13 cellular contexts compared by ENCODE assay signal in the genomic region with DNA sequence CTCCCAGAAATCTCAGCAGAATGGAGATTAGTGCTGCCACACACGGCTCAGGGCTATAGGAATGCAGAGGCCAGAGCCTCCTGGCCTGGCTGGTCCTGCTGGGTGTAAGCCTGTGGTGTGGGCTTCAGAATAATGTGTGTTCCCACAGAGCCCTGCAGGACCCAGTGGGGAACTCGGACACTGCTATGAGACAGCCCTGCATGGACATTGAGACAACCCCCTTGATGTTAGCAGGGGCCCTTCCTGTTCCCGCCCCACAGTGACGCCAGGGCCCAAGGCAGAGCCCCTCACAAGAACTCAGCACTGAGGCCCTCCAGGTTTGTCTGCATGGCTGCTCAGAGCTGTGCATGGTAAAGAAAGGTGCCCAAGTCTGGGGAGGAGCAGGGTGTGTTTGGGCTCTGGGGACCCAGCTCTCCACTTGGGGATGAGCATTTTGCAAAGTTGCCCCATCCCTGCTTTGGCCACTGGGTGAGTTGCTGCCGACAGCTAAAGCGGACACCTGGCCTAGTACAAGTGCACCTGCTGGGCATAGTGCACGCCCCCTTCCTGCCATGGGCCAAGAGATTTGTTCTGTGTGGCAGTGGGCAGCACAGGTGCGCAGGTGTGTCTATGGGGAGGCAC. TPM values are rescaled to one million over a fixed set of nuclear protein-coding genes. Genes with fewer than 3 reads are reported as not detected.
DNase-seq lines count a peak whose midpoint lies in the region; ATAC-seq and TF ChIP-seq lines count a peak whose summit lies in the region.
"Had no signal": no experiment of that assay in that cellular context is flagged by ENCODE, and none has a peak within 500 bp of the region (broad histone marks: within the 10 kb centered on the region; RNA-seq: fewer than 3 reads in every experiment).

No MANE protein-coding gene starts in this region.

- TF ChIP-seq CTCF in glutamatergic neuron (IDR thresholded peaks at IDR 0.05; ENCODE audit: partially characterized antibody, unreplicated experiment), result no peak
- TF ChIP-seq CTCF in sigmoid colon (IDR thresholded peaks at IDR 0.05), result no peak
- TF ChIP-seq CTCF in vagina (IDR thresholded peaks at IDR 0.05), result no peak

- TF ChIP-seq EP300 in sigmoid colon (IDR thresholded peaks at IDR 0.05), result no peak

- no peaks in the 10 kb centered on the region for H3K36me3 Mint-ChIP-seq in activated CD4-positive, alpha-beta T cell treated with anti-CD3 and anti-CD28 coated beads, Interleukin-2, amount 10 ng/mL, durations not matched to agents 24 days and 14 days (ENCODE audit: low read depth)
- no peaks in the 10 kb centered on the region for H3K36me3 Mint-ChIP-seq in activated CD4-positive, alpha-beta T cell treated with anti-CD3 and anti-CD28 coated beads for 36 hours (ENCODE audit: low read depth)
- no peaks in the 10 kb centered on the region for H3K36me3 Mint-ChIP-seq in glutamatergic neuron (ENCODE audit: unreplicated experiment)

- H3K4me1 ChIP-seq in sigmoid colon, result peaks cover 0 to 70% (median 55%) of the 10 kb centered on the region in 4 donors
- peaks cover 44% of the 10 kb centered on the region for H3K4me1 ChIP-seq in vagina

- H3K27ac Mint-ChIP-seq in activated CD4-positive, alpha-beta T cell treated with anti-CD3 and anti-CD28 coated beads, Interleukin-2, amount 10 ng/mL, durations not matched to agents 24 days and 14 days, result peak overlapping the region; percentile 25
- no peak overlapping the region for H3K27ac Mint-ChIP-seq in activated CD4-positive, alpha-beta T cell treated with anti-CD3 and anti-CD28 coated beads for 36 hours
- H3K27ac Mint-ChIP-seq in glutamatergic neuron (ENCODE audit: unreplicated experiment), result no peak overlapping the region

- no peaks in the 10 kb centered on the region for H3K27me3 ChIP-seq in sigmoid colon
- H3K27me3 ChIP-seq in vagina, result no peaks in the 10 kb centered on the region
- H3K27me3 ChIP-seq: brain microvascular endothelial cell, left lung had no signal

- H3K4me3 ChIP-seq in sigmoid colon, result no peak overlapping the region
- H3K4me3 ChIP-seq in vagina, result no peak overlapping the region

- intact Hi-C loops in activated CD4-positive, alpha-beta T cell treated with anti-CD3 and anti-CD28 coated beads, Interleukin-2, amount 10 ng/mL, durations not matched to agents 24 days and 14 days (cut with micrococcal nuclease), result loop anchor here (2.0 kb wide), 1 partner anchor 273 kb away; a partner anchor contains a TSS
- intact Hi-C loops in activated CD4-positive, alpha-beta T cell treated with anti-CD3 and anti-CD28 coated beads for 36 hours (cut with DNase I, micrococcal nuclease), result loop anchor here in 1 of 2 experiments (2.0 to 5.0 kb wide), 4 partner anchors 552 to 698 kb away; a partner anchor contains a TSS
- intact Hi-C loops in sigmoid colon (cut with DNase I) (loop anchor here (2.0 to 10.0 kb wide), 4 partner anchors 101 to 493 kb away; a partner anchor contains a TSS), vagina (cut with DNase I) (loop anchor here (5.0 to 10.0 kb wide), 2 partner anchors 151 to 273 kb away; a partner anchor contains a TSS)

- peak overlapping the region; percentile 76 for H3K4me3 Mint-ChIP-seq in activated CD4-positive, alpha-beta T cell treated with anti-CD3 and anti-CD28 coated beads, Interleukin-2, amount 10 ng/mL, durations not matched to agents 24 days and 14 days
- H3K4me3 Mint-ChIP-seq in activated CD4-positive, alpha-beta T cell treated with anti-CD3 and anti-CD28 coated beads for 36 hours, result no peak overlapping the region
- no peak overlapping the region for H3K4me3 Mint-ChIP-seq in glutamatergic neuron (ENCODE audit: unreplicated experiment)

- H3K4me1 Mint-ChIP-seq in activated CD4-positive, alpha-beta T cell treated with anti-CD3 and anti-CD28 coated beads, Interleukin-2, amount 10 ng/mL, durations not matched to agents 24 days and 14 days, result no peaks in the 10 kb centered on the region
- H3K4me1 Mint-ChIP-seq in activated CD4-positive, alpha-beta T cell treated with anti-CD3 and anti-CD28 coated beads for 36 hours, result peaks cover 2% of the 10 kb centered on the region
- peaks cover 5% of the 10 kb centered on the region for H3K4me1 Mint-ChIP-seq in glutamatergic neuron (ENCODE audit: low read depth, unreplicated experiment)

- TF ChIP-seq POLR2A in sigmoid colon (IDR thresholded peaks at IDR 0.05) (no peak), vagina (IDR thresholded peaks at IDR 0.05) (no peak)

- ATAC-seq in activated CD4-positive, alpha-beta T cell treated with anti-CD3 and anti-CD28 coated beads for 36 hours, result no peak
- ATAC-seq in esophagus mucosa, result no peak
- ATAC-seq in HG03354 (IDR thresholded peaks at IDR 0.05; ENCODE audit: poor library complexity, severe bottlenecking, unreplicated experiment), result no peak
- ATAC-seq: left lung, Panc1 had no signal

- no peaks in the 10 kb centered on the region for H3K27me3 Mint-ChIP-seq in activated CD4-positive, alpha-beta T cell treated with anti-CD3 and anti-CD28 coated beads, Interleukin-2, amount 10 ng/mL, durations not matched to agents 24 days and 14 days
- no peaks in the 10 kb centered on the region for H3K27me3 Mint-ChIP-seq in activated CD4-positive, alpha-beta T cell treated with anti-CD3 and anti-CD28 coated beads for 36 hours
- peaks cover 1% of the 10 kb centered on the region for H3K27me3 Mint-ChIP-seq in glutamatergic neuron (ENCODE audit: unreplicated experiment)

- 50 to 79% methylated on average over 8 of the region's 8 CpGs for WGBS in sigmoid colon, 2 donors

- DNase-seq in activated CD4-positive, alpha-beta T cell treated with anti-CD3 and anti-CD28 coated beads, Interleukin-2, amount 10 ng/mL, durations not matched to agents 24 days and 14 days, result no peak
- DNase-seq in activated CD4-positive, alpha-beta T cell treated with anti-CD3 and anti-CD28 coated beads for 36 hours, result no peak
- DNase-seq in NCI-H510A treated with DMSO at 0.1 percent for 48 hours (lab: John Stamatoyannopoulos, UW) (peak; percentile 58), glutamatergic neuron (peak; percentile 10), sigmoid colon (peak; percentile 64), vagina (ENCODE audit: extremely low spot score in 2 of 2) (no peak)
- DNase-seq: brain microvascular endothelial cell; stimulated activated CD4-positive, alpha-beta T cell treated with anti-CD3 and anti-CD28 coated beads, Interleukin-12 subunit alpha, Interleukin-12 subunit beta, amount 100 ng/mL, for 4 hours; stimulated activated naive CD4-positive, alpha-beta T cell had no signal

- H3K27ac ChIP-seq in sigmoid colon (peak overlapping the region in 2 of 4 donors; percentile 98 to 99), vagina (no peak overlapping the region)
- H3K27ac ChIP-seq: brain microvascular endothelial cell had no signal

- CTCF ChIA-PET in activated CD4-positive, alpha-beta T cell treated with anti-CD3 and anti-CD28 coated beads for 36 hours (lab: Charles Lee), result interaction anchor here (0.5 to 0.7 kb wide), 2 partner anchors 9 to 538 kb away, joined by 3 to 4 read pairs; no protein-coding TSS in a partner anchor

- no peaks in the 10 kb centered on the region for H3K9me3 ChIP-seq in sigmoid colon
- H3K9me3 ChIP-seq in vagina, result no peaks in the 10 kb centered on the region
- H3K9me3 ChIP-seq: left lung had no signal

- H3K9me3 Mint-ChIP-seq in activated CD4-positive, alpha-beta T cell treated with anti-CD3 and anti-CD28 coated beads, Interleukin-2, amount 10 ng/mL, durations not matched to agents 24 days and 14 days, result no peaks in the 10 kb centered on the region
- no peaks in the 10 kb centered on the region for H3K9me3 Mint-ChIP-seq in activated CD4-positive, alpha-beta T cell treated with anti-CD3 and anti-CD28 coated beads for 36 hours (ENCODE audit: low read depth)
- H3K9me3 Mint-ChIP-seq in glutamatergic neuron (ENCODE audit: unreplicated experiment), result peaks cover 1% of the 10 kb centered on the region

- POLR2A ChIA-PET in activated CD4-positive, alpha-beta T cell treated with anti-CD3 and anti-CD28 coated beads for 36 hours (lab: Charles Lee), result no interaction called here

- H3K36me3 ChIP-seq in sigmoid colon, result peaks cover 0 to 4% (median 0%) of the 10 kb centered on the region in 4 donors
- H3K36me3 ChIP-seq in vagina, result no peaks in the 10 kb centered on the region
- H3K36me3 ChIP-seq: left lung had no signal

RNA-seq across cellular contexts. Expression of a gene that starts 1.9 kb away (rescaled TPM):
- 4.9 and 5.2 TPM in 2 replicates for total RNA-seq in activated CD4-positive, alpha-beta T cell treated with anti-CD3 and anti-CD28 coated beads, Interleukin-2, amount 10 ng/mL, durations not matched to agents 24 days and 14 days
- 1 to 10 TPM; 1.6 to 2.3 TPM for total RNA-seq in activated CD4-positive, alpha-beta T cell treated with anti-CD3 and anti-CD28 coated beads for 36 hours
- 143 TPM for total RNA-seq in glutamatergic neuron (ENCODE audit: unreplicated experiment)
- 10 to 100 TPM; 36.4 to 62.0 (median 38.7) TPM for total RNA-seq in sigmoid colon
- 10 to 100 TPM; 25.0 to 32.8 (median 27.6) TPM for polyA plus RNA-seq in sigmoid colon
- total RNA-seq in esophagus mucosa, result 21.1 TPM
- total RNA-seq in vagina, result 27.5 TPM

RNA-seq across cellular contexts. Expression of a gene that starts 21.9 kb away (rescaled TPM):
- total RNA-seq in activated CD4-positive, alpha-beta T cell treated with anti-CD3 and anti-CD28 coated beads, Interleukin-2, amount 10 ng/mL, durations not matched to agents 24 days and 14 days, result 19.3 and 19.4 TPM in 2 replicates
- total RNA-seq in activated CD4-positive, alpha-beta T cell treated with anti-CD3 and anti-CD28 coated beads for 36 hours, result 10 to 100 TPM; 14.6 to 18.6 TPM
- total RNA-seq in glutamatergic neuron (ENCODE audit: unreplicated experiment) (15.6 TPM), sigmoid colon (10 to 100 TPM; 12.1 to 18.5 (median 16.4) TPM), esophagus mucosa (5.7 TPM), vagina (9.6 TPM)
- 1 to 10 TPM; 3.2 to 7.7 (median 6.0) TPM for polyA plus RNA-seq in sigmoid colon

RNA-seq across cellular contexts. Expression of a gene that starts 21.9 kb away (rescaled TPM):
- total RNA-seq in activated CD4-positive, alpha-beta T cell treated with anti-CD3 and anti-CD28 coated beads, Interleukin-2, amount 10 ng/mL, durations not matched to agents 24 days and 14 days, result 1.9 and 2.3 TPM in 2 replicates
- 1 to 10 TPM; 2.3 to 3.2 TPM for total RNA-seq in activated CD4-positive, alpha-beta T cell treated with anti-CD3 and anti-CD28 coated beads for 36 hours
- total RNA-seq in glutamatergic neuron (ENCODE audit: unreplicated experiment) (6.8 TPM), sigmoid colon (1 to 10 TPM; 1.8 to 9.4 (median 2.6) TPM), esophagus mucosa (1.1 TPM), vagina (3.9 TPM)
- 1 to 10 TPM in 1 of 3 donors, under 1 TPM in 1, not detected in 1; 0.60 to 1.1 TPM for polyA plus RNA-seq in sigmoid colon

Comparison
In these comparisons a context has a peak if more than half of its experiments do, and no peak if none do; other contexts are left out.
1. DNase-seq: peak in NCI-H510A treated with DMSO at 0.1 percent for 48 hours (single experiment), glutamatergic neuron (single experiment) and sigmoid colon (single experiment); none in activated CD4-positive, alpha-beta T cell treated with anti-CD3 and anti-CD28 coated beads, Interleukin-2, amount 10 ng/mL, durations not matched to agents 24 days and 14 days (single experiment), activated CD4-positive, alpha-beta T cell treated with anti-CD3 and anti-CD28 coated beads for 36 hours (single experiment) and vagina (0 of 2).